8 cellular contexts compared by ENCODE assay signal in the genomic region with DNA sequence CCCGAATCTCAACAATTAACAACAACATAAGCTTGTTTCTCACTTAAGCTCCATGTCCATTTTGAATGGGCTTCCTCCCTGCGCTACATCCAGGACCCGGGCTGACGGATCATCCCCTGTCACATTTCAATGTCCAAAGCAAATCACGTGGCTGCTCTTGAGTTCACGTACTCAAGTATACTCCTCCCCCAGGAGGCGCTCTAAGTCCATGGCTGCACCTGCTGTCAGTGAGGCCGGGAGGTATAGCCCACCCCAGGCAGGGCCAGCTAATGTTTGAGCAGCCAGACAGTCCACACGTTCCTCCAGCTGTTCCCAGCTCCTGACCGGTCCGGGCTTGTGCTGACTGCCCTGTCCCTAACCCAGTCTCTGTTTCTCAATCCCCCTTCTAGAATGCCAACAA.
A peak's percentile ranks its signal among the peaks of the same experiment; 100 is the strongest.
DNase-seq lines count a peak whose midpoint lies in the region; ATAC-seq, FAIRE-seq and TF ChIP-seq lines count a peak whose summit lies in the region.

No MANE protein-coding gene starts in this region.

- H3K27ac ChIP-seq in kidney (ENCODE audit: low read depth in 2 of 2, low read length in 2 of 2): no peak overlapping the region

- ATAC-seq in GM21825 (IDR thresholded peaks at IDR 0.05; ENCODE audit: unreplicated experiment) (no peak), HG02885 (IDR thresholded peaks at IDR 0.05; ENCODE audit: poor library complexity, unreplicated experiment) (no peak)

- no peak for FAIRE-seq in kidney (lab: Jason Lieb, UNC)

- DNase-seq in NCI-H1417 (lab: John Stamatoyannopoulos, UW): peak; percentile 16 to 64 (median 54)
- no peak for DNase-seq in NCI-H1417 treated with DMSO at 0.1 percent for 48 hours (lab: John Stamatoyannopoulos, UW)
- DNase-seq in NB4 (ENCODE audit: low read depth): peak; percentile 59
- DNase-seq in activated CD4-positive, alpha-beta T cell treated with anti-CD3 and anti-CD28 coated beads, Interleukin-2, amount 50 U/mL, for 24 hours (ENCODE audit: low read depth in 1 of 2, low spot score in 1 of 2): peak; percentile 4 to 8
- DNase-seq in kidney: no peak
- no peak for DNase-seq in GDM1 (lab: John Stamatoyannopoulos, UW)

- no peak for TF ChIP-seq POLR2A in NB4 (IDR thresholded peaks at IDR 0.05; ENCODE audit: extremely low read depth, insufficient read length)

- H3K4me3 ChIP-seq in NB4 (ENCODE audit: low read depth, low read length) (no peak overlapping the region), kidney (ENCODE audit: low read length in 2 of 2) (no peak overlapping the region)

- no peaks in the 10 kb centered on the region for H3K36me3 ChIP-seq in kidney (ENCODE audit: control insufficient read depth in 1 of 2, insufficient read depth in 2 of 2, low read length in 2 of 2)

- peak; percentile 48 for TF ChIP-seq CTCF in NB4 (IDR thresholded peaks at IDR 0.05; ENCODE audit: low read depth, low read length)
- TF ChIP-seq CTCF in kidney (IDR thresholded peaks at IDR 0.05; ENCODE audit: borderline replicate concordance, extremely low read depth, insufficient read depth): peak; percentile 13

- H3K4me1 ChIP-seq in kidney (ENCODE audit: control insufficient read depth in 1 of 2, insufficient read depth in 1 of 2, low read depth in 1 of 2, low read length in 2 of 2): no peaks in the 10 kb centered on the region

- no peak overlapping the region for H3K9ac ChIP-seq in kidney (ENCODE audit: low read length in 2 of 2)

- no peaks in the 10 kb centered on the region for H3K9me3 ChIP-seq in kidney (ENCODE audit: control insufficient read depth in 1 of 2, low read length in 2 of 2)

- intact Hi-C loops in kidney (cut with DNase I): no loop called here

Comparison
In these comparisons a context has a peak if more than half of its experiments do, and no peak if none do; other contexts are left out.
1. DNase-seq: peak in NCI-H1417 (3 of 3), NB4 (single experiment) and activated CD4-positive, alpha-beta T cell treated with anti-CD3 and anti-CD28 coated beads, Interleukin-2, amount 50 U/mL, for 24 hours (2 of 2); none in NCI-H1417 treated with DMSO at 0.1 percent for 48 hours (single experiment), kidney (single experiment) and GDM1 (single experiment).